9 cellular contexts compared by ENCODE assay signal in the genomic region with DNA sequence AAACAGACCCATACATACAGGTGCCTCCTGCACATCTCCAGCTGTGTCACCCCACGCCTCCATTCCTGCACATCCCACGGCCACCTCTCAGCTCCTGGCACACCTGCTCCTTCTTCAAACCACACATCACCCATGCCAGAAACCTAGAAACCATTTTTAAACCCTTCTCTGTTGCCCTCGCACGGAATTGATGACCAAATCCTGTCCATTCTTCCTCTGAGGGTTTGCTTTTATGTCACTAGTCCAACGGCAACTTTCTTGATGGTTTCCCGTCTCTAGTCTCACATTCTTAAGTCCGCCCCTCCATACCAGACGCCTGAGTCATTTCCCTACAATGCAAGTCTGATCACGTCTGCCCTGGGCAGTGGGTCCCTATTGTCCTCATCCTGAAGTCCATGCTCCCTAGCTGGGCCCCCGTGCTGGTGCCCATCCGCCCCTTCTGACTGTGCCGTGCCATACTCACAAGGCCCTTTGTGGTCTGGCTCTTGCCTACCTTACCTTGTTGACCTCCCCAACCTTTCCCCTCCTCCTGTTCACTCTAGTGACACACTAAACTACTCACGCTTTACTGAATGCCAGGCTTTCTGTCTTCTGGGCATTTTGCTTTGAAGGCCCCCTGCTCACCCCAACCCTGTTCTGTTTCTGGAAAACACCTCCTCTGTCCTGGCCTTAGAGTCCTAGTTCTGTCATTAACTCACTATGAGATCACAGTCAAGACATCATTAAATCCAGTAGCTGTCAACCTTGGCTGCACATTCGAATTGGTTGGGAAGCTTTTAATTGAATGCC. TPM values are rescaled to one million over a fixed set of nuclear protein-coding genes. Genes with fewer than 3 reads are reported as not detected.
A peak's percentile ranks its signal among the peaks of the same experiment; 100 is the strongest.
DNase-seq lines count a peak whose midpoint lies in the region; ATAC-seq, FAIRE-seq and TF ChIP-seq lines count a peak whose summit lies in the region.
"Had no signal": no experiment of that assay in that cellular context is flagged by ENCODE, and none has a peak within 500 bp of the region (broad histone marks: within the 10 kb centered on the region; RNA-seq: fewer than 3 reads in every experiment).

No MANE protein-coding gene starts in this region.

- dilution Hi-C loops in endothelial cell of umbilical vein (cut with MboI; ENCODE audit: extremely low pct_ligation_motif_present, low sequenced_read_pairs), result no loop called here

- no peaks in the 10 kb centered on the region for H3K9me3 Mint-ChIP-seq in neural progenitor cell

- no peak overlapping the region for H3K4me3 ChIP-seq in endothelial cell of umbilical vein (replicated peaks in 1 of 3; ENCODE audit: insufficient read depth in 1 of 3, low read depth in 1 of 3, low read length in 3 of 3)
- no peak overlapping the region for H3K4me3 ChIP-seq in neural progenitor cell
- H3K4me3 ChIP-seq: SK-N-MC had no signal

- peak overlapping the region; percentile 67 for H3K27ac Mint-ChIP-seq in neural progenitor cell

- peaks cover 8% of the 10 kb centered on the region for H3K27me3 Mint-ChIP-seq in neural progenitor cell (ENCODE audit: insufficient read depth, low read depth)

- H4K20me1 ChIP-seq in endothelial cell of umbilical vein (replicated peaks; ENCODE audit: control insufficient read depth, extremely low read depth, insufficient read depth, low read length) (no peaks in the 10 kb centered on the region), neural progenitor cell (ENCODE audit: low read depth) (peaks cover 100% of the 10 kb centered on the region)

- peak; percentile 99 for FAIRE-seq in endothelial cell of umbilical vein (lab: Jason Lieb, UNC)

- TF ChIP-seq CTCF in endothelial cell of umbilical vein (IDR thresholded peaks at IDR 0.05; ENCODE audit: extremely low read depth in 1 of 2, insufficient read depth in 1 of 2, low read depth in 1 of 2, low read length in 2 of 2), result no peak
- TF ChIP-seq CTCF in neural progenitor cell (IDR thresholded peaks at IDR 0.05), result no peak

- H2AFZ ChIP-seq in endothelial cell of umbilical vein (ENCODE audit: low read depth, low read length), result no peak overlapping the region
- no peak overlapping the region for H2AFZ ChIP-seq in neural progenitor cell (replicated peaks)

- H3K9me1 ChIP-seq in endothelial cell of umbilical vein (replicated peaks; ENCODE audit: control insufficient read depth, extremely low read depth, insufficient read depth, low read length), result no peaks in the 10 kb centered on the region

- H3K27ac ChIP-seq in endothelial cell of umbilical vein (ENCODE audit: insufficient read depth, low read depth, low read length), result peak overlapping the region; percentile 98
- H3K27ac ChIP-seq in neural progenitor cell, result no peak overlapping the region
- H3K27ac ChIP-seq: SK-N-MC had no signal

- ATAC-seq in GM18870 (IDR thresholded peaks at IDR 0.05; ENCODE audit: unreplicated experiment) (no peak), HG02852 (IDR thresholded peaks at IDR 0.05; ENCODE audit: unreplicated experiment) (no peak)

- H3K9ac ChIP-seq in endothelial cell of umbilical vein (replicated peaks; ENCODE audit: extremely low read depth, insufficient read depth, low read length) (peak overlapping the region; percentile 74), neural progenitor cell (no peak overlapping the region)

- TF ChIP-seq POLR2A in endothelial cell of umbilical vein (IDR thresholded peaks at IDR 0.05; ENCODE audit: low read depth, low read length), result no peak

- peaks cover 62% of the 10 kb centered on the region for H3K36me3 Mint-ChIP-seq in neural progenitor cell

- H3K4me2 ChIP-seq in endothelial cell of umbilical vein (ENCODE audit: insufficient read depth, low read length), result peak overlapping the region; percentile 43
- no peak overlapping the region for H3K4me2 ChIP-seq in neural progenitor cell

- intact Hi-C loops in endothelial cell of umbilical vein (cut with micrococcal nuclease), result loop anchor here (1.0 kb wide), 3 partner anchors 17 to 265 kb away; a partner anchor contains a TSS

- H3K4me1 Mint-ChIP-seq in neural progenitor cell, result peaks cover 84% of the 10 kb centered on the region

- H3K36me3 ChIP-seq in endothelial cell of umbilical vein (ENCODE audit: control insufficient read depth in 2 of 2, extremely low read depth in 1 of 2, insufficient read depth in 2 of 2, low read length in 2 of 2) (peaks cover 0 to 2% of the 10 kb centered on the region in 2 experiments), neural progenitor cell (peaks cover 14% of the 10 kb centered on the region)

- H3K27me3 ChIP-seq in endothelial cell of umbilical vein (ENCODE audit: control insufficient read depth in 2 of 2, insufficient read depth in 2 of 2, low read length in 2 of 2) (no peaks in the 10 kb centered on the region), neural progenitor cell (no peaks in the 10 kb centered on the region)

- H3K4me1 ChIP-seq in endothelial cell of umbilical vein (ENCODE audit: control insufficient read depth, extremely low read depth, insufficient read depth, low read length), result peaks cover 47% of the 10 kb centered on the region
- H3K4me1 ChIP-seq in neural progenitor cell, result peaks cover 13% of the 10 kb centered on the region

- CTCF ChIA-PET in endothelial cell of umbilical vein (lab: Charles Lee), result interaction anchor here (1.9 to 4.3 kb wide), 3 partner anchors 18 to 132 kb away, joined by 7 to 25 read pairs (median 11); no protein-coding TSS in a partner anchor

- POLR2A ChIA-PET in endothelial cell of umbilical vein (lab: Charles Lee), result no interaction called here

- peaks cover 21% of the 10 kb centered on the region for H3F3A ChIP-seq in neural progenitor cell (ENCODE audit: low read depth)

- H3K79me2 ChIP-seq in endothelial cell of umbilical vein (ENCODE audit: control insufficient read depth, insufficient read depth, low read length) (no peaks in the 10 kb centered on the region), neural progenitor cell (ENCODE audit: low read depth) (peaks cover 100% of the 10 kb centered on the region)

- H3K9me3 ChIP-seq in endothelial cell of umbilical vein (replicated peaks; ENCODE audit: control insufficient read depth, insufficient read depth, low read length) (no peaks in the 10 kb centered on the region), neural progenitor cell (ENCODE audit: low read depth) (no peaks in the 10 kb centered on the region)

- BruUV-seq in endothelial cell of umbilical vein (replicated peaks; lab: Mats Ljungman, UMichigan), result TSS peak; percentile 89

- peak overlapping the region; percentile 30 for H3K4me3 Mint-ChIP-seq in neural progenitor cell

- DNase-seq in GM04504 (ENCODE audit: low read depth) (peak; percentile 89), RPMI8226 (peak; percentile 66), endothelial cell of umbilical vein (ENCODE audit: low read depth, low spot score) (peak; percentile 96), neural progenitor cell (ENCODE audit: low spot score) (no peak), retina (no peak)
- DNase-seq in NK-92 treated with Interleukin-12 subunit alpha and Interleukin-12 subunit beta, amount 100 ng/mL, for 24 hours (lab: John Stamatoyannopoulos, UW), result no peak

TF ChIP-seq in endothelial cell of umbilical vein, 7 proteins besides CTCF, POLR2A, EP300 and RAD21:
- peak; percentile 91 for TF ChIP-seq FOS (IDR thresholded peaks at IDR 0.05; ENCODE audit: borderline replicate concordance, insufficient read depth, low read length)
- TF ChIP-seq MYC (IDR thresholded peaks at IDR 0.05; ENCODE audit: low read depth, low read length), result no peak
- no peak for TF ChIP-seq EZH2 (IDR thresholded peaks at IDR 0.05; ENCODE audit: borderline replicate concordance, low read depth, low read length, severe bottlenecking)
- TF ChIP-seq GATA2 (IDR thresholded peaks at IDR 0.05; ENCODE audit: insufficient read depth, insufficient read length, low read depth, low read length), result no peak
- TF ChIP-seq POLR2AphosphoS5 (IDR thresholded peaks at IDR 0.05; ENCODE audit: insufficient read depth, low read depth, low read length), result peak; percentile 92
- TF ChIP-seq, protein P1, sequence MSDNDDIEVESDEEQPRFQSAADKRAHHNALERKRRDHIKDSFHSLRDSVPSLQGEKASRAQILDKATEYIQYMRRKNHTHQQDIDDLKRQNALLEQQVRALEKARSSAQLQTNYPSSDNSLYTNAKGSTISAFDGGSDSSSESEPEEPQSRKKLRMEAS (IDR thresholded peaks at IDR 0.05; ENCODE audit: insufficient read depth, insufficient read length), result peak; percentile 50
- TF ChIP-seq JUN (IDR thresholded peaks at IDR 0.05; ENCODE audit: borderline replicate concordance, insufficient read depth, insufficient read length, low read depth), result peak; percentile 91

RNA-seq across cellular contexts. Expression of a gene that starts 17.6 kb away (rescaled TPM):
- total RNA-seq in endothelial cell of umbilical vein, result 38.7 and 42.2 TPM in 2 replicates
- polyA plus RNA-seq in endothelial cell of umbilical vein, result 46.5 and 52.5 TPM in 2 replicates
- polyA plus RNA-seq in endothelial cell of umbilical vein (2011; cell fraction: cytosol; rRNA removed), result 21.5 and 24.7 TPM in 2 replicates
- 28.6 and 30.8 TPM in 2 replicates for polyA plus RNA-seq in endothelial cell of umbilical vein (2011; cell fraction: nucleus; rRNA removed)
- 15.0 and 15.9 TPM in 2 replicates for polyA plus RNA-seq in endothelial cell of umbilical vein (2012)
- polyA minus RNA-seq in endothelial cell of umbilical vein, result 37.1 and 43.2 TPM in 2 replicates
- 19.2 TPM for polyA minus RNA-seq in endothelial cell of umbilical vein (2011; cell fraction: cytosol; rRNA and poly(A)+ RNA removed)
- polyA minus RNA-seq in endothelial cell of umbilical vein (2011; cell fraction: nucleus; rRNA and poly(A)+ RNA removed), result 21.7 and 24.7 TPM in 2 replicates
- 303 and 720 TPM in 2 replicates for total RNA-seq in neural progenitor cell (ENCODE audit: low replicate concordance)

Comparison
In these comparisons a context has a peak if more than half of its experiments do, and no peak if none do; other contexts are left out.
1. DNase-seq: peak in GM04504 (single experiment), RPMI8226 (single experiment) and endothelial cell of umbilical vein (single experiment); none in neural progenitor cell (single experiment), NK-92 treated with Interleukin-12 subunit alpha and Interleukin-12 subunit beta, amount 100 ng/mL, for 24 hours (single experiment) and retina (single experiment).